9 cellular contexts compared by ENCODE assay signal in the genomic region with DNA sequence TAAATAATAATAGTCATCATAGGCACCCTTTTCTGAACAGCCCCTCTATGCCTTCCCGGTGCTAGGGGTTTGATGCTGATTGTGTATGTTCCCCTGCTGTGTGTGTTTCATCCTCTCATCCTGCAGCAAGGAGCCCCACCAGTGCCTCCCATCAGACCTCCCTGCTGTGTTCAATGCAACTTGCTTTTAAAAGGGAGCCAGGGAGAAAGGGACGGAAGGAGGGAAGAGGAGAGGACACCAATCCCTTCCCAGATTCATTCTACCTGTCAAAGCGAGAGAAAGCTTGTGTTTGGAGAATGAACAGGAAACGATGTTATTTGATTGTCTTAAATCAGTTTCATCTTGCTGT.
DNase-seq lines count a peak whose midpoint lies in the region; ATAC-seq and TF ChIP-seq lines count a peak whose summit lies in the region.
"Had no signal": no experiment of that assay in that cellular context is flagged by ENCODE, and none has a peak within 500 bp of the region (broad histone marks: within the 10 kb centered on the region; RNA-seq: fewer than 3 reads in every experiment).

No MANE protein-coding gene starts in this region.

- no peaks in the 10 kb centered on the region for H3K4me1 ChIP-seq in CD8-positive, alpha-beta memory T cell (ENCODE audit: insufficient read depth, low read length)
- H3K4me1 ChIP-seq in mononuclear cell (ENCODE audit: insufficient read depth, low read length) = peaks cover 6% of the 10 kb centered on the region

- peak; percentile 35 for ATAC-seq in GM21528 (IDR thresholded peaks at IDR 0.05; ENCODE audit: low FRiP score, unreplicated experiment)

- POLR2A ChIA-PET in CD8-positive, alpha-beta memory T cell (lab: Charles Lee) = no interaction called here

- peaks cover 2 to 3% of the 10 kb centered on the region in 2 donors for H3K27me3 Mint-ChIP-seq in CD8-positive, alpha-beta memory T cell
- H3K27me3 Mint-ChIP-seq in Calu3 (ENCODE audit: unreplicated experiment) = no peaks in the 10 kb centered on the region

- BruUV-seq in Calu3 (replicated peaks; lab: Mats Ljungman, UMichigan) = no TSS peak

- H3K36me3 ChIP-seq in CD8-positive, alpha-beta memory T cell (ENCODE audit: insufficient read depth, low read length) = no peaks in the 10 kb centered on the region

- no peak for TF ChIP-seq CTCF in Calu3 (IDR thresholded peaks at IDR 0.05; ENCODE audit: unreplicated experiment)

- peak overlapping the region in 5 of 7 donors; percentile 26 to 58 (median 37) for H3K4me3 Mint-ChIP-seq in CD8-positive, alpha-beta memory T cell
- H3K4me3 Mint-ChIP-seq in Calu3 (ENCODE audit: low read depth, unreplicated experiment) = no peak overlapping the region

- peak overlapping the region; percentile 41 for H3K4me3 ChIP-seq in CD8-positive, alpha-beta memory T cell (ENCODE audit: low read length)
- peak overlapping the region; percentile 5 for H3K4me3 ChIP-seq in mononuclear cell (ENCODE audit: low read length)

- no peaks in the 10 kb centered on the region for H3K9me3 Mint-ChIP-seq in CD8-positive, alpha-beta memory T cell
- no peaks in the 10 kb centered on the region for H3K9me3 Mint-ChIP-seq in Calu3 (ENCODE audit: low read depth, unreplicated experiment)

- H3K27ac Mint-ChIP-seq in CD8-positive, alpha-beta memory T cell = peak overlapping the region in 1 of 8 donors; percentile 23
- H3K27ac Mint-ChIP-seq in Calu3 (ENCODE audit: unreplicated experiment) = no peak overlapping the region

- no peaks in the 10 kb centered on the region for H3K27me3 ChIP-seq in CD8-positive, alpha-beta memory T cell (ENCODE audit: insufficient read depth, low read length, poor library complexity, severe bottlenecking)
- H3K27me3 ChIP-seq in mononuclear cell (ENCODE audit: insufficient read depth, low read length) = no peaks in the 10 kb centered on the region

- intact Hi-C loops in Calu3 (cut with micrococcal nuclease; ENCODE audit: unreplicated experiment) = loop anchor here (2.0 to 5.0 kb wide), 3 partner anchors 344 to 427 kb away; a partner anchor contains a TSS

- H3K36me3 Mint-ChIP-seq in CD8-positive, alpha-beta memory T cell = no peaks in the 10 kb centered on the region
- no peaks in the 10 kb centered on the region for H3K36me3 Mint-ChIP-seq in Calu3 (ENCODE audit: insufficient read depth, unreplicated experiment)
- H3K36me3 Mint-ChIP-seq: naive B cell had no signal

- H3K9me3 ChIP-seq in CD8-positive, alpha-beta memory T cell (ENCODE audit: low read length) = no peaks in the 10 kb centered on the region
- H3K9me3 ChIP-seq in mononuclear cell (ENCODE audit: low read depth, low read length) = no peaks in the 10 kb centered on the region

- CTCF ChIA-PET in CD8-positive, alpha-beta memory T cell (lab: Charles Lee) = interaction anchor here (0.8 to 1.1 kb wide), 2 partner anchors 8 to 425 kb away, joined by 3 to 4 read pairs; no protein-coding TSS in a partner anchor
- CTCF ChIA-PET in Calu3 (lab: Charles Lee) = no interaction called here

- DNase-seq in CD8-positive, alpha-beta memory T cell = no peak
- peak; percentile 88 for DNase-seq in NCI-H146 treated with DMSO at 0.1 percent for 48 hours (lab: John Stamatoyannopoulos, UW; ENCODE audit: unreplicated experiment)
- peak; percentile 21 for DNase-seq in cerebellum (ENCODE audit: low spot score)
- no peak for DNase-seq in GF-D8 (lab: John Stamatoyannopoulos, UW)
- no peak for DNase-seq in Calu3
- DNase-seq in HuH-7.5 (ENCODE audit: low spot score) = no peak

- H3K4me1 Mint-ChIP-seq in CD8-positive, alpha-beta memory T cell = peaks cover 3 to 6% (median 4%) of the 10 kb centered on the region in 3 donors
- H3K4me1 Mint-ChIP-seq in Calu3 (ENCODE audit: low read depth, unreplicated experiment) = no peaks in the 10 kb centered on the region

- H3K27ac ChIP-seq in CD8-positive, alpha-beta memory T cell (ENCODE audit: low read depth, low read length) = peak overlapping the region; percentile 64

Comparison
In these comparisons a context has a peak if more than half of its experiments do, and no peak if none do; other contexts are left out.
1. DNase-seq: peak in NCI-H146 treated with DMSO at 0.1 percent for 48 hours (single experiment) and cerebellum (single experiment); none in CD8-positive, alpha-beta memory T cell (0 of 5), GF-D8 (single experiment), Calu3 (single experiment) and HuH-7.5 (single experiment).